Comparison of ENCODE assay signal across 1 cellular context in the genomic region with DNA sequence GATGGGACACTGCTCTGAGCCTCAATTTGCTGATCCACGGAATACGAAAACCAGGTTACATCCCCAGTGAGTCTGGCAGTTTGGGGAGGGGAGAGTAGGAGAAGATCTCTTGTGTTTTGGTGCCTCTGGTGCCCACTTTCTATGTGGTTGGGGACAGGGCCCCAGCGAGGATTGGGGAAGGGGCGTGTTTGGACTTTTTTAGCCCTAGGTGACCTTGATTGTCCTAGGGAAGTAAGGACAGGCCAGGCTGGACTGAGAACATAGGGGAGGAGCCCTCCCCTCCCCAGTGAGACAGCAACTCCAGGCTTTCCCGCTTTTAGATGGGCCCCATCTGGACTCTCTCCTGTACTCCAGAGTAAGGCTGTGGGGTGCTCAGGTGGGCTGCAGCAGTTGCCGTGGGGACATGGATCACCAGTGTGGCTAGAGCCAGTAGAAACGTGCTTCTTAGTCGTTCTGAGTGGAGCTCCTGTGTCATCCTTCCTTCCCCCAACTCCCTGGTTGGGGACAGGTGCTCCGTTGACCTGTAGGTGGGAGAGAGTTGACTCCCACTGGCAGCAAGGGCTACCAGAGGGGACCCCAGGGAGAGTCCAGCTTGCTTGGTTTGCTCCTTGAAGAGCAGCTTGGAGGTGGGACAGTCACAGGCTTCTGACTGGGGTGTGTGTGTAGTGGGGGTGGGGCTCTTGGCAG.
TF ChIP-seq lines count a peak whose summit lies in the region.

No MANE protein-coding gene starts in this region.

TF ChIP-seq in WTC11, 78 proteins besides CTCF, POLR2A, EP300 and RAD21 (continued from another document):
- TF ChIP-seq NFE2L1 (CRISPR knock-in tag; IDR thresholded peaks at IDR 0.05) = no peak
- no peak for TF ChIP-seq MYBL2 (CRISPR knock-in tag; IDR thresholded peaks at IDR 0.05)
- TF ChIP-seq RELA (CRISPR knock-in tag; IDR thresholded peaks at IDR 0.05; ENCODE audit: borderline replicate concordance) = no peak
